In genomic region chrX:53642326-53642725, GRCh38 we compare ENCODE assay signal across 19 cellular contexts. TPM values are rescaled to one million over a fixed set of nuclear protein-coding genes. Genes with fewer than 3 reads are reported as not detected.
DNase-seq lines count a peak whose midpoint lies in the region; ATAC-seq and TF ChIP-seq lines count a peak whose summit lies in the region.
"Had no signal": no experiment of that assay in that cellular context is flagged by ENCODE, and none has a peak within 500 bp of the region (broad histone marks: within the 10 kb centered on the region; RNA-seq: fewer than 3 reads in every experiment).

No MANE protein-coding gene starts in this region.

- no peak for DNase-seq in activated CD4-positive, alpha-beta T cell treated with anti-CD3 and anti-CD28 coated beads for 36 hours
- no peak for DNase-seq in activated CD4-positive, alpha-beta T cell treated with anti-CD3 and anti-CD28 coated beads for 48 hours
- no peak for DNase-seq in natural killer cell
- no peak for DNase-seq in natural killer cell treated with Interleukin-12 subunit alpha and Interleukin-12 subunit beta and Interleukin-15 and Interleukin-18, amount 100 ng/mL, for 72 hours (ENCODE audit: low spot score)
- DNase-seq in activated naive CD8-positive, alpha-beta T cell treated with anti-CD3 and anti-CD28 coated beads for 36 hours: no peak
- no peak for DNase-seq in nephron progenitor cell
- DNase-seq in NCI-H2171 (lab: John Stamatoyannopoulos, UW): no peak
- DNase-seq: Caco-2; CD4-positive, alpha-beta T cell; GF-D8; GOT3; NCI-H1436; NCI-H1930; NCI-H2171 treated with DMSO at 0.1 percent for 48 hours; NCI-H446; NCI-H526 treated with DMSO at 0.1 percent for 48 hours; NK-92 treated with Interleukin-12 subunit alpha and Interleukin-12 subunit beta, amount 100 ng/mL, for 24 hours; Peyer's patch had no signal

- POLR2A ChIA-PET in activated CD4-positive, alpha-beta T cell treated with anti-CD3 and anti-CD28 coated beads for 36 hours (lab: Charles Lee): no interaction called here

- no peaks in the 10 kb centered on the region for H3K27me3 Mint-ChIP-seq in activated CD4-positive, alpha-beta T cell treated with anti-CD3 and anti-CD28 coated beads for 36 hours
- no peaks in the 10 kb centered on the region for H3K27me3 Mint-ChIP-seq in natural killer cell (ENCODE audit: low read depth in 2 of 2)
- peaks cover 0 to 3% of the 10 kb centered on the region in 2 donors for H3K27me3 Mint-ChIP-seq in natural killer cell treated with Interleukin-12 subunit alpha and Interleukin-12 subunit beta and Interleukin-15 and Interleukin-18, amount 100 ng/mL, for 72 hours
- no peaks in the 10 kb centered on the region for H3K27me3 Mint-ChIP-seq in activated naive CD8-positive, alpha-beta T cell treated with anti-CD3 and anti-CD28 coated beads for 36 hours
- H3K27me3 Mint-ChIP-seq in nephron progenitor cell (ENCODE audit: low read depth, poor library complexity): no peaks in the 10 kb centered on the region
- H3K27me3 Mint-ChIP-seq: CD4-positive, alpha-beta T cell had no signal

- peaks cover 54% of the 10 kb centered on the region for H3K36me3 Mint-ChIP-seq in activated CD4-positive, alpha-beta T cell treated with anti-CD3 and anti-CD28 coated beads for 36 hours (ENCODE audit: low read depth)
- H3K36me3 Mint-ChIP-seq in natural killer cell: no peaks in the 10 kb centered on the region
- peaks cover 25% of the 10 kb centered on the region for H3K36me3 Mint-ChIP-seq in natural killer cell treated with Interleukin-12 subunit alpha and Interleukin-12 subunit beta and Interleukin-15 and Interleukin-18, amount 100 ng/mL, for 72 hours
- peaks cover 42% of the 10 kb centered on the region for H3K36me3 Mint-ChIP-seq in activated naive CD8-positive, alpha-beta T cell treated with anti-CD3 and anti-CD28 coated beads for 36 hours
- H3K36me3 Mint-ChIP-seq in nephron progenitor cell (ENCODE audit: low read depth): peaks cover 71% of the 10 kb centered on the region

- CTCF ChIA-PET in activated CD4-positive, alpha-beta T cell treated with anti-CD3 and anti-CD28 coated beads for 36 hours (lab: Charles Lee): no interaction called here

- no peaks in the 10 kb centered on the region for H3K9me3 Mint-ChIP-seq in activated CD4-positive, alpha-beta T cell treated with anti-CD3 and anti-CD28 coated beads for 36 hours (ENCODE audit: low read depth)
- H3K9me3 Mint-ChIP-seq in natural killer cell (no peaks in the 10 kb centered on the region), nephron progenitor cell (peaks cover 18% of the 10 kb centered on the region)
- H3K9me3 Mint-ChIP-seq in natural killer cell treated with Interleukin-12 subunit alpha and Interleukin-12 subunit beta and Interleukin-15 and Interleukin-18, amount 100 ng/mL, for 72 hours: no peaks in the 10 kb centered on the region
- no peaks in the 10 kb centered on the region for H3K9me3 Mint-ChIP-seq in activated naive CD8-positive, alpha-beta T cell treated with anti-CD3 and anti-CD28 coated beads for 36 hours
- H3K9me3 Mint-ChIP-seq: CD4-positive, alpha-beta T cell had no signal

- TF ChIP-seq CTCF in natural killer cell (IDR thresholded peaks at IDR 0.05) (no peak), nephron progenitor cell (IDR thresholded peaks at IDR 0.05) (no peak)

- intact Hi-C loops in activated CD4-positive, alpha-beta T cell treated with anti-CD3 and anti-CD28 coated beads for 36 hours (cut with DNase I, micrococcal nuclease): no loop called here
- intact Hi-C loops in natural killer cell (cut with micrococcal nuclease): no loop called here

- H3K4me3 Mint-ChIP-seq in activated CD4-positive, alpha-beta T cell treated with anti-CD3 and anti-CD28 coated beads for 36 hours: no peak overlapping the region
- H3K4me3 Mint-ChIP-seq in natural killer cell (no peak overlapping the region), nephron progenitor cell (no peak overlapping the region)
- H3K4me3 Mint-ChIP-seq in natural killer cell treated with Interleukin-12 subunit alpha and Interleukin-12 subunit beta and Interleukin-15 and Interleukin-18, amount 100 ng/mL, for 72 hours: no peak overlapping the region
- no peak overlapping the region for H3K4me3 Mint-ChIP-seq in activated naive CD8-positive, alpha-beta T cell treated with anti-CD3 and anti-CD28 coated beads for 36 hours
- H3K4me3 Mint-ChIP-seq: CD4-positive, alpha-beta T cell had no signal

- ATAC-seq in activated CD4-positive, alpha-beta T cell treated with anti-CD3 and anti-CD28 coated beads for 36 hours: no peak
- ATAC-seq in natural killer cell (no peak), HG03280 (IDR thresholded peaks at IDR 0.05; ENCODE audit: unreplicated experiment) (no peak)
- no peak for ATAC-seq in natural killer cell treated with Interleukin-12 subunit alpha and Interleukin-12 subunit beta and Interleukin-15 and Interleukin-18, amount 100 ng/mL, for 72 hours

- H3K4me1 Mint-ChIP-seq in activated CD4-positive, alpha-beta T cell treated with anti-CD3 and anti-CD28 coated beads for 36 hours: peaks cover 4% of the 10 kb centered on the region
- H3K4me1 Mint-ChIP-seq in natural killer cell (no peaks in the 10 kb centered on the region), nephron progenitor cell (no peaks in the 10 kb centered on the region)
- H3K4me1 Mint-ChIP-seq in natural killer cell treated with Interleukin-12 subunit alpha and Interleukin-12 subunit beta and Interleukin-15 and Interleukin-18, amount 100 ng/mL, for 72 hours (ENCODE audit: low read depth in 2 of 2): peaks cover 0 to 7% of the 10 kb centered on the region in 2 donors
- H3K4me1 Mint-ChIP-seq in activated naive CD8-positive, alpha-beta T cell treated with anti-CD3 and anti-CD28 coated beads for 36 hours: peaks cover 4% of the 10 kb centered on the region

- peak overlapping the region; percentile 75 for H3K27ac Mint-ChIP-seq in activated CD4-positive, alpha-beta T cell treated with anti-CD3 and anti-CD28 coated beads for 36 hours
- H3K27ac Mint-ChIP-seq in natural killer cell (peak overlapping the region; percentile 6 to 14), nephron progenitor cell (peak overlapping the region; percentile 2)
- H3K27ac Mint-ChIP-seq in natural killer cell treated with Interleukin-12 subunit alpha and Interleukin-12 subunit beta and Interleukin-15 and Interleukin-18, amount 100 ng/mL, for 72 hours: no peak overlapping the region
- peak overlapping the region; percentile 69 for H3K27ac Mint-ChIP-seq in activated naive CD8-positive, alpha-beta T cell treated with anti-CD3 and anti-CD28 coated beads for 36 hours
- H3K27ac Mint-ChIP-seq: CD4-positive, alpha-beta T cell had no signal

RNA-seq across cellular contexts. Expression of gene HUWE1, which starts 44.2 kb away (rescaled TPM):
- 100 to 1,000 TPM; 513 to 554 TPM for total RNA-seq in activated CD4-positive, alpha-beta T cell treated with anti-CD3 and anti-CD28 coated beads for 36 hours
- total RNA-seq in natural killer cell: 100 to 1,000 TPM; 187 to 241 (median 218) TPM
- total RNA-seq in natural killer cell treated with Interleukin-12 subunit alpha and Interleukin-12 subunit beta and Interleukin-15 and Interleukin-18, amount 100 ng/mL, for 72 hours: 100 to 1,000 TPM; 574 to 813 TPM
- 100 to 1,000 TPM; 261 to 273 TPM for total RNA-seq in activated naive CD8-positive, alpha-beta T cell treated with anti-CD3 and anti-CD28 coated beads for 36 hours

Comparison
In these comparisons a context has a peak if more than half of its experiments do, and no peak if none do; other contexts are left out.
1. H3K27ac Mint-ChIP-seq: peak in activated CD4-positive, alpha-beta T cell treated with anti-CD3 and anti-CD28 coated beads for 36 hours (single experiment), natural killer cell (2 of 2), activated naive CD8-positive, alpha-beta T cell treated with anti-CD3 and anti-CD28 coated beads for 36 hours (single experiment) and nephron progenitor cell (single experiment); none in natural killer cell treated with Interleukin-12 subunit alpha and Interleukin-12 subunit beta and Interleukin-15 and Interleukin-18, amount 100 ng/mL, for 72 hours (0 of 2).